In the genomic region with DNA sequence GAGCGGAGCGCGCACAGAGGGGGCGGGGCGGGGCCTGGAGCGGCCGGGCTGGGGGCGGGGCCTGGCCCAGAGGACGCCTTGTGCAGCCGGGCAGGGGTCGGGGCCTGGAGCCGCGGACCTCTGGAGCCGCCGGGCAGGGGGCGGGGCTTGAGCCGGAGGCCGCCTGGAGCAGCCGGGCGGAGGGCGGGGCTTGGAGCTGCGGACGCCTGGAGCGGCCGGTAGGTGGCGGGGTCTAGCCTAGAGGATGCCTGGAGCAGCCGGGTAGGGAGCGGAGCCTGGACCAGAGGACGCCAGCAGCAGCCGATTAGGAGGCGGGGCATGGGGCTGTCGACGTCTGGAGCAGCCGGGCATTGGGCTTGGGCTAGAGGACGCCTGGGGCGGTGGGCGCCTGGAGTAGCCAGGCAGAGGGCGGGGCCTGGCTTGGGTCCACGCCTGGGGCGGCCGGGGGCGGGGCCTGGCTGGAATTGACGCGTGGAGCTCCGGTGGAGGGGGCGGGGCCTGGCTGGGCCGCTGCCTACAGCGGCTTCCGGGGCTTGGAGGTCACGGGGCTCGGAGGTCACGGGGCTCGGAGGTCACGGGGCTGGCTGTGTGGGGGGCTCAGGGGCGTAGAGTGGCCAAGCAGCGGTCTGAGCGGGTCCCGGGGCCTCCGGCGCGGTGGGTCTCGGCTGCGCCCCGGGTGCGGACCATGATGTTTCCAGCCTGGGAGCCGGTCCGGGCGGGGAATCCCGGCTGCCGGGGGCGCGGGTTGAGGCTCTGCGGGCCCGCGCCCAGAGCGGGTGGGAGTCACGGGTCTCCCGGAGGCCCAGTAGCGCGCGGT, we compare ENCODE assay signal across 8 cellular contexts. TPM values are rescaled to one million over a fixed set of nuclear protein-coding genes. Genes with fewer than 3 reads are reported as not detected.
DNase-seq lines count a peak whose midpoint lies in the region; ATAC-seq, FAIRE-seq and TF ChIP-seq lines count a peak whose summit lies in the region.

Gene ANKRD10, minus strand, starts transcription at position 13 of the 817 bp plus-strand sequence. CDS start 135 bp downstream, outside the sequence.

- peak; percentile 75 for ATAC-seq in GM18909 (IDR thresholded peaks at IDR 0.05; ENCODE audit: poor library complexity, unreplicated experiment)
- peak; percentile 76 for ATAC-seq in HG03175 (IDR thresholded peaks at IDR 0.05; ENCODE audit: unreplicated experiment)

- peaks cover 3% of the 10 kb centered on the region for H3K36me3 ChIP-seq in bronchial epithelial cell (ENCODE audit: control insufficient read depth, insufficient read depth, low read length)

- TF ChIP-seq CTCF in WI38 (IDR thresholded peaks at IDR 0.05; ENCODE audit: low read depth, low read length) (peak; percentile 69), bronchial epithelial cell (IDR thresholded peaks at IDR 0.05; ENCODE audit: insufficient read depth, low read length, severe bottlenecking) (peak; percentile 89)

- no peak for FAIRE-seq in bronchial epithelial cell (lab: Jason Lieb, UNC)

- no peaks in the 10 kb centered on the region for H3K27me3 ChIP-seq in bronchial epithelial cell (ENCODE audit: control insufficient read depth, insufficient read depth, low read length)

- peak within 1 kb of the TSS; percentile 94 for H3K4me3 ChIP-seq in WI38 (ENCODE audit: low read depth, low read length)
- peak within 1 kb of the TSS; percentile 98 for H3K4me3 ChIP-seq in bronchial epithelial cell (ENCODE audit: low read depth, low read length)

- DNase-seq in AG08396 (ENCODE audit: low spot score) (peak; percentile 99), NCI-H2227 treated with DMSO at 0.1 percent for 48 hours (lab: John Stamatoyannopoulos, UW) (peak; percentile 83), bronchial epithelial cell (ENCODE audit: low read depth) (peak; percentile 91), iPS-NIHi7 (ENCODE audit: extremely low spot score) (peak; percentile 98), smooth muscle cell of the brain vasculature (ENCODE audit: low read depth, low spot score) (peak; percentile 98)

RNA-seq across cellular contexts. Expression of gene ANKRD10, which starts in this region (rescaled TPM):
- 17.2 and 26.9 TPM in 2 replicates for total RNA-seq in bronchial epithelial cell

Comparison
In these comparisons a context has a peak if more than half of its experiments do, and no peak if none do; other contexts are left out.
1. Peak in every context shown above with its lines: DNase-seq, ATAC-seq and H3K4me3 ChIP-seq.